ENCODE assay signal across 21 cellular contexts in genomic region chr9:132808645-132809044, GRCh38.
"Had no signal": no experiment of that assay in that cellular context is flagged by ENCODE, and none has a peak within 500 bp of the region (broad histone marks: within the 10 kb centered on the region; RNA-seq: fewer than 3 reads in every experiment).

No MANE protein-coding gene starts in this region.

- H3K4me3 ChIP-seq: dorsolateral prefrontal cortex, neural progenitor cell, right lobe of liver, stomach, tibial artery, upper lobe of left lung, uterus had no signal

- DNase-seq: dorsolateral prefrontal cortex; effector CD4-positive, alpha-beta T cell; mesenchymal stem cell; midbrain; retina; small intestine; stimulated activated CD4-positive, alpha-beta T cell treated with anti-CD3 and anti-CD28 coated beads, Interleukin-15, amount 100 ng/mL, for 24 hours; stimulated activated CD4-positive, alpha-beta T cell treated with anti-CD3 and anti-CD28 coated beads, Interleukin-2, amount 100 ng/mL, for 48 hours; stimulated activated naive B cell treated with anti-CD40 and anti-IgM and Interleukin-4, amounts not matched to agents 10 μg/mL and 1 μg/mL and 100 μg/mL, for 72 hours; stomach; tibial artery; upper lobe of left lung; uterus had no signal

- H3K9me3 ChIP-seq: right lobe of liver, stomach, tibial artery, upper lobe of left lung, uterus had no signal

- H3K4me3 Mint-ChIP-seq: naive thymus-derived CD4-positive, alpha-beta T cell; nephron; neural progenitor cell; stimulated activated naive B cell treated with anti-CD40 and anti-IgM and Interleukin-4, amounts not matched to agents 10 μg/mL and 1 μg/mL and 100 μg/mL, for 72 hours had no signal

- H3K9ac ChIP-seq: neural progenitor cell had no signal

- H3K9me3 Mint-ChIP-seq: naive thymus-derived CD4-positive, alpha-beta T cell; neural progenitor cell had no signal

- H3K4me2 ChIP-seq: neural progenitor cell had no signal

- H3K27me3 ChIP-seq: dorsolateral prefrontal cortex, neural progenitor cell, right lobe of liver, upper lobe of left lung, uterus had no signal

- ATAC-seq: left lobe of liver; naive thymus-derived CD4-positive, alpha-beta T cell; right lobe of liver had no signal

- H2AFZ ChIP-seq: neural progenitor cell had no signal

- H3K27ac Mint-ChIP-seq: naive thymus-derived CD4-positive, alpha-beta T cell; neural progenitor cell; stimulated activated naive B cell treated with anti-CD40 and anti-IgM and Interleukin-4, amounts not matched to agents 10 μg/mL and 1 μg/mL and 100 μg/mL, for 72 hours had no signal

- H3K36me3 Mint-ChIP-seq: naive thymus-derived CD4-positive, alpha-beta T cell; neural progenitor cell; stimulated activated naive B cell treated with anti-CD40 and anti-IgM and Interleukin-4, amounts not matched to agents 10 μg/mL and 1 μg/mL and 100 μg/mL, for 72 hours had no signal

- FAIRE-seq: colon, frontal cortex, keratinocyte, small intestine had no signal

- H3K36me3 ChIP-seq: neural progenitor cell, right lobe of liver, stomach, tibial artery, upper lobe of left lung, uterus had no signal

- H3K27ac ChIP-seq: dorsolateral prefrontal cortex, neural progenitor cell, right lobe of liver, stomach, tibial artery, upper lobe of left lung, uterus had no signal

- H3K4me1 ChIP-seq: right lobe of liver, stomach, tibial artery, upper lobe of left lung, uterus had no signal
